In genomic region chr4:5165419-5166369, GRCh38 we compare ENCODE assay signal across 16 cellular contexts.
DNase-seq lines count a peak whose midpoint lies in the region; ATAC-seq, FAIRE-seq and TF ChIP-seq lines count a peak whose summit lies in the region.
"Had no signal": no experiment of that assay in that cellular context is flagged by ENCODE, and none has a peak within 500 bp of the region (broad histone marks: within the 10 kb centered on the region; RNA-seq: fewer than 3 reads in every experiment).

No MANE protein-coding gene starts in this region.

- H3K36me3 Mint-ChIP-seq in activated T-helper 17 cell treated with anti-CD3 and anti-CD28 coated beads, Interleukin-2, amount 50 U/mL, for 72 hours (ENCODE audit: low read depth), result no peaks in the 10 kb centered on the region

- TF ChIP-seq CTCF in astrocyte of the cerebellum (IDR thresholded peaks at IDR 0.05; ENCODE audit: low read depth, low read length, missing control alignments), result no peak
- TF ChIP-seq CTCF in OCI-LY7 (conservative IDR thresholded peaks at IDR 0.05; ENCODE audit: low read length), result no peak

- POLR2A ChIA-PET in OCI-LY7 (lab: Charles Lee), result no interaction called here

- H3K9me3 ChIP-seq in OCI-LY7 (ENCODE audit: low read length), result no peaks in the 10 kb centered on the region

- no peaks in the 10 kb centered on the region for H3K27me3 ChIP-seq in ACC112 (ENCODE audit: insufficient read depth, low read length)

- H3K79me2 ChIP-seq in ACC112 (ENCODE audit: control insufficient read depth, insufficient read depth, low read length, unreplicated experiment) (no peaks in the 10 kb centered on the region), OCI-LY7 (ENCODE audit: insufficient read depth, low read depth, low read length) (no peaks in the 10 kb centered on the region)

- H3K4me1 ChIP-seq in ACC112 (ENCODE audit: control insufficient read depth, insufficient read depth, low read length, unreplicated experiment), result peaks cover 12% of the 10 kb centered on the region
- no peaks in the 10 kb centered on the region for H3K4me1 ChIP-seq in OCI-LY7 (ENCODE audit: insufficient read depth, low read length, poor library complexity, severe bottlenecking)

- CTCF ChIA-PET in OCI-LY7 (lab: Charles Lee; ENCODE audit: unreplicated experiment), result no interaction called here

- no peak overlapping the region for H3K4me2 ChIP-seq in OCI-LY7 (ENCODE audit: low read length)

- no TSS peak for BruUV-seq in OCI-LY7 (replicated peaks; lab: Mats Ljungman, UMichigan)

- H3K4me1 Mint-ChIP-seq in activated T-helper 17 cell treated with anti-CD3 and anti-CD28 coated beads, Interleukin-2, amount 50 U/mL, for 72 hours, result no peaks in the 10 kb centered on the region
- H3K4me1 Mint-ChIP-seq: B cell, T-helper 17 cell had no signal

- in situ Hi-C loops in astrocyte of the cerebellum (cut with HindIII; ENCODE audit: low sequenced_read_pairs), result no loop called here

- H4K20me1 ChIP-seq in OCI-LY7 (ENCODE audit: insufficient read depth, low read length), result no peaks in the 10 kb centered on the region

- ATAC-seq in activated T-helper 17 cell treated with anti-CD3 and anti-CD28 coated beads, Interleukin-2, amount 50 U/mL, for 72 hours (replicated peaks), result no peak
- no peak for ATAC-seq in HG03108 (IDR thresholded peaks at IDR 0.05; ENCODE audit: unreplicated experiment)
- ATAC-seq: T-helper 17 cell had no signal

- no peak overlapping the region for H3K4me3 Mint-ChIP-seq in activated T-helper 17 cell treated with anti-CD3 and anti-CD28 coated beads, Interleukin-2, amount 50 U/mL, for 72 hours
- H3K4me3 Mint-ChIP-seq: B cell, T-helper 17 cell had no signal

- H2AFZ ChIP-seq in ACC112 (ENCODE audit: low read length, unreplicated experiment) (peak overlapping the region; percentile 7), OCI-LY7 (ENCODE audit: low read length) (no peak overlapping the region)

- no peaks in the 10 kb centered on the region for H3K36me3 ChIP-seq in ACC112 (ENCODE audit: insufficient read depth, low read length)
- H3K36me3 ChIP-seq in OCI-LY7 (ENCODE audit: insufficient read depth, low read length), result no peaks in the 10 kb centered on the region

- DNase-seq in HTR-8/SVneo (ENCODE audit: insufficient read length, low spot score) (peak; percentile 81), astrocyte of the cerebellum (ENCODE audit: low read depth) (peak; percentile 38), islet precursor cell (peak; percentile 80), GOT3 (lab: John Stamatoyannopoulos, UW) (no peak), OCI-LY7 (ENCODE audit: low spot score) (no peak)
- DNase-seq: activated CD8-positive, alpha-beta memory T cell treated with anti-CD3 and anti-CD28 coated beads, Interleukin-2, amount 50 U/mL, for 4 hours; foreskin fibroblast; H7; mammary epithelial cell; MV-4-11; NCI-H774; T-helper 17 cell had no signal

- FAIRE-seq in HTR-8/SVneo (lab: Jason Lieb, UNC), result peak; percentile 95

- no peaks in the 10 kb centered on the region for H3K9me2 ChIP-seq in OCI-LY7 (ENCODE audit: insufficient read depth, low read length)

- no peaks in the 10 kb centered on the region for H3K9me3 Mint-ChIP-seq in activated T-helper 17 cell treated with anti-CD3 and anti-CD28 coated beads, Interleukin-2, amount 50 U/mL, for 72 hours

- H3K27me3 Mint-ChIP-seq in activated T-helper 17 cell treated with anti-CD3 and anti-CD28 coated beads, Interleukin-2, amount 50 U/mL, for 72 hours, result no peaks in the 10 kb centered on the region
- H3K27me3 Mint-ChIP-seq: B cell had no signal

- no peak overlapping the region for H3K27ac Mint-ChIP-seq in activated T-helper 17 cell treated with anti-CD3 and anti-CD28 coated beads, Interleukin-2, amount 50 U/mL, for 72 hours
- H3K27ac Mint-ChIP-seq: B cell, T-helper 17 cell had no signal

- H3K27ac ChIP-seq in ACC112 (ENCODE audit: low read depth, low read length) (no peak overlapping the region), OCI-LY7 (ENCODE audit: low read depth, low read length, poor library complexity, severe bottlenecking) (no peak overlapping the region)

- intact Hi-C loops in OCI-LY7 (cut with micrococcal nuclease; ENCODE audit: unreplicated experiment), result no loop called here

- H3K4me3 ChIP-seq in ACC112 (ENCODE audit: low read depth, low read length), result no peak overlapping the region
- no peak overlapping the region for H3K4me3 ChIP-seq in astrocyte of the cerebellum (ENCODE audit: low read depth, low read length)
- no peak overlapping the region for H3K4me3 ChIP-seq in OCI-LY7 (ENCODE audit: low read depth, low read length, poor library complexity, severe bottlenecking)

Comparison
In these comparisons a context has a peak if more than half of its experiments do, and no peak if none do; other contexts are left out.
1. DNase-seq: peak in HTR-8/SVneo (single experiment), astrocyte of the cerebellum (single experiment) and islet precursor cell (single experiment); none in GOT3 (single experiment) and OCI-LY7 (single experiment).